ENCODE assay signal across 18 cellular contexts in the genomic region with DNA sequence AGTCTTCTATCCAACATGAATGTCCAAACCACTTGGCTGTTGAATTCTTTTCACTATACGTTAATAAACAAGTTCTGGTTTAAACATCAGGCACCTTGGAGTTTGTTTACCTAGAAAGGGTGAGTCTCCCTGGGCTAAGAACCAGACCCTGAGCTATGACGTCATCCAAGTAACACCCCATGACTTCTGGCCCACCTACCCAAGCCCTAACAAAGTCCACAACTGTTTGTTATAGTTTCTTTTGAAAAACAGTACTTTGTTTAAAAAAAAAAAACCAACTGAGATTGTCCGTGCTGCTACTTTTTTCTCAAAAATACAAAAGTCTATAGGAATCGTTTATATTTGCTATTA.
A peak's percentile ranks its signal among the peaks of the same experiment; 100 is the strongest.
DNase-seq lines count a peak whose midpoint lies in the region; ATAC-seq and TF ChIP-seq lines count a peak whose summit lies in the region.
"Had no signal": no experiment of that assay in that cellular context is flagged by ENCODE, and none has a peak within 500 bp of the region (broad histone marks: within the 10 kb centered on the region; RNA-seq: fewer than 3 reads in every experiment).

No MANE protein-coding gene starts in this region.

- H3K4me1 ChIP-seq in HUES48 (ENCODE audit: control insufficient read depth, insufficient read depth, low read length) (peaks cover 52% of the 10 kb centered on the region), left lung (peaks cover 0 to 3% of the 10 kb centered on the region in 2 donors)

- DNase-seq in Daoy (ENCODE audit: low read depth) (peak; percentile 15), astrocyte of the hippocampus (ENCODE audit: low read depth, low spot score) (peak; percentile 33), left lung (no peak), GM19238 (ENCODE audit: insufficient read length, low spot score) (no peak)
- DNase-seq in activated naive CD4-positive, alpha-beta T cell treated with Interleukin-2 at 50 U/mL for 16 hours: no peak
- DNase-seq: activated CD4-positive, CD25-positive, alpha-beta regulatory T cell; adrenal gland; GF-D8; KBM-7; NCI-H1105 treated with DMSO at 0.1 percent for 48 hours; NCI-H2171; retina; substantia nigra had no signal

- TF ChIP-seq CTCF in left lung (IDR thresholded peaks at IDR 0.05): no peak

- no peak overlapping the region for H3K9ac ChIP-seq in HUES48 (ENCODE audit: low read depth, low read length)

- H3K27ac ChIP-seq in HUES48 (ENCODE audit: low read depth, low read length) (peak overlapping the region; percentile 32), left lung (no peak overlapping the region)
- H3K27ac ChIP-seq: adrenal gland, gastroesophageal sphincter, RWPE1 had no signal

- H3K4me3 ChIP-seq in HUES48 (ENCODE audit: low read depth, low read length): no peak overlapping the region
- no peak overlapping the region for H3K4me3 ChIP-seq in left lung
- H3K4me3 ChIP-seq: adrenal gland, gastroesophageal sphincter had no signal

- H3K36me3 ChIP-seq in HUES48 (ENCODE audit: control insufficient read depth, insufficient read depth, low read length) (no peaks in the 10 kb centered on the region), left lung (no peaks in the 10 kb centered on the region)
- H3K36me3 ChIP-seq: adrenal gland, gastroesophageal sphincter had no signal

- peak; percentile 21 for ATAC-seq in left lung
- ATAC-seq in GM19328 (IDR thresholded peaks at IDR 0.05; ENCODE audit: unreplicated experiment): no peak
- no peak for ATAC-seq in GM21737 (IDR thresholded peaks at IDR 0.05; ENCODE audit: unreplicated experiment)
- ATAC-seq: gastroesophageal sphincter had no signal

- H3K9me3 ChIP-seq in HUES48 (ENCODE audit: control insufficient read depth, insufficient read depth, low read length): no peaks in the 10 kb centered on the region
- H3K9me3 ChIP-seq in left lung: no peaks in the 10 kb centered on the region
- H3K9me3 ChIP-seq: adrenal gland, gastroesophageal sphincter had no signal

- no peaks in the 10 kb centered on the region for H3K27me3 ChIP-seq in HUES48 (ENCODE audit: control insufficient read depth, insufficient read depth, low read length)
- H3K27me3 ChIP-seq in left lung: no peaks in the 10 kb centered on the region
- H3K27me3 ChIP-seq: adrenal gland, gastroesophageal sphincter had no signal

- intact Hi-C loops in left lung (cut with DNase I): no loop called here

Comparison
In these comparisons a context has a peak if more than half of its experiments do, and no peak if none do; other contexts are left out.
1. DNase-seq: peak in Daoy (single experiment) and astrocyte of the hippocampus (single experiment); none in left lung (0 of 2), GM19238 (single experiment) and activated naive CD4-positive, alpha-beta T cell treated with Interleukin-2 at 50 U/mL for 16 hours (single experiment).